ENCODE assay signal across 15 cellular contexts in genomic region chr6:128570439-128571063, GRCh38. TPM values are rescaled to one million over a fixed set of nuclear protein-coding genes. Genes with fewer than 3 reads are reported as not detected.
A peak's percentile ranks its signal among the peaks of the same experiment; 100 is the strongest.
DNase-seq lines count a peak whose midpoint lies in the region; ATAC-seq and TF ChIP-seq lines count a peak whose summit lies in the region.
"Had no signal": no experiment of that assay in that cellular context is flagged by ENCODE, and none has a peak within 500 bp of the region (broad histone marks: within the 10 kb centered on the region; RNA-seq: fewer than 3 reads in every experiment).

No MANE protein-coding gene starts in this region.

- no peak overlapping the region for H3K56ac ChIP-seq in H9 (ENCODE audit: insufficient read length, low read depth, low read length)

- H3K4me3 Mint-ChIP-seq in H9: no peak overlapping the region
- H3K4me3 Mint-ChIP-seq: activated T-cell treated with anti-CD3 and anti-CD28 coated beads, Interleukin-2, amount 50 U/mL, for 72 hours; central memory CD8-positive, alpha-beta T cell; memory B cell had no signal

- TF ChIP-seq POLR2A in body of pancreas (IDR thresholded peaks at IDR 0.05) (no peak), gastroesophageal sphincter (IDR thresholded peaks at IDR 0.05) (no peak)

- H3K14ac ChIP-seq in H9 (ENCODE audit: insufficient read depth, low read length): no peak overlapping the region

- no peak for TF ChIP-seq EP300 in gastroesophageal sphincter (IDR thresholded peaks at IDR 0.05)

- no peak overlapping the region for H3K9ac ChIP-seq in H9 (ENCODE audit: extremely low read depth, insufficient read length, low read length)

- H2BK120ac ChIP-seq in H9 (ENCODE audit: low read depth, low read length, poor library complexity, severe bottlenecking): no peak overlapping the region

- H2BK15ac ChIP-seq in H9 (ENCODE audit: low read depth, low read length): no peak overlapping the region

- no peak overlapping the region for H3K23ac ChIP-seq in H9 (ENCODE audit: insufficient read length, low read depth, low read length)

- H3T11ph ChIP-seq in H9 (ENCODE audit: low read length): no peak overlapping the region

- no peaks in the 10 kb centered on the region for H3K36me3 ChIP-seq in body of pancreas (replicated peaks in 1 of 2; ENCODE audit: insufficient read depth in 1 of 2, low read depth in 2 of 2)
- no peaks in the 10 kb centered on the region for H3K36me3 ChIP-seq in left lung
- H3K36me3 ChIP-seq in gastroesophageal sphincter: no peaks in the 10 kb centered on the region
- H3K36me3 ChIP-seq: BE2C, HAP-1, sigmoid colon had no signal

- intact Hi-C loops in body of pancreas (cut with DNase I): no loop called here
- intact Hi-C loops in left lung (cut with DNase I): no loop called here

- no peak overlapping the region for H3K18ac ChIP-seq in H9 (ENCODE audit: insufficient read length, low read depth, low read length)

- H3K27me3 Mint-ChIP-seq in H9 (ENCODE audit: low read depth): no peaks in the 10 kb centered on the region
- H3K27me3 Mint-ChIP-seq: memory B cell had no signal

- H3K27me3 ChIP-seq in body of pancreas: no peaks in the 10 kb centered on the region
- H3K27me3 ChIP-seq in left lung: no peaks in the 10 kb centered on the region
- H3K27me3 ChIP-seq in H9 (ENCODE audit: insufficient read depth, low read length): no peaks in the 10 kb centered on the region
- H3K27me3 ChIP-seq in gastroesophageal sphincter: no peaks in the 10 kb centered on the region
- H3K27me3 ChIP-seq: BE2C, sigmoid colon had no signal

- no peaks in the 10 kb centered on the region for H3K23me2 ChIP-seq in H9 (ENCODE audit: insufficient read length, low read depth, low read length, poor library complexity, severe bottlenecking)

- H2AK5ac ChIP-seq in H9 (ENCODE audit: insufficient read length, low read length): no peak overlapping the region

- no peak overlapping the region for H3K27ac Mint-ChIP-seq in H9
- H3K27ac Mint-ChIP-seq: activated T-cell treated with anti-CD3 and anti-CD28 coated beads, Interleukin-2, amount 50 U/mL, for 72 hours; memory B cell had no signal

- DNase-seq in Caki2 (ENCODE audit: low read depth) (peak; percentile 72), LHCN-M2 (ENCODE audit: low read depth) (peak; percentile 81), body of pancreas (no peak), left lung (no peak), SHP77 treated with DMSO at 0.1 percent for 48 hours (lab: John Stamatoyannopoulos, UW) (no peak), H9 (no peak)
- DNase-seq: activated T-cell treated with anti-CD3 and anti-CD28 coated beads, Interleukin-2, amount 50 U/mL, for 72 hours; BE2C; NCI-H1048; sigmoid colon had no signal

- H3K4me3 ChIP-seq in body of pancreas (no peak overlapping the region), left lung (no peak overlapping the region), gastroesophageal sphincter (no peak overlapping the region)
- H3K4me3 ChIP-seq: HAP-1, sigmoid colon had no signal

- no peaks in the 10 kb centered on the region for H3K9me3 Mint-ChIP-seq in H9
- H3K9me3 Mint-ChIP-seq: central memory CD8-positive, alpha-beta T cell; memory B cell had no signal

- H2AFZ ChIP-seq in H9 (ENCODE audit: low read length): no peak overlapping the region

- no peak overlapping the region for H4K5ac ChIP-seq in H9 (ENCODE audit: insufficient read length, low read depth, low read length)

- peaks cover 12% of the 10 kb centered on the region for H3K4me1 ChIP-seq in body of pancreas
- H3K4me1 ChIP-seq in left lung: no peaks in the 10 kb centered on the region
- no peaks in the 10 kb centered on the region for H3K4me1 ChIP-seq in H9 (ENCODE audit: insufficient read depth, low read length)
- peaks cover 0 to 10% (median 3%) of the 10 kb centered on the region in 3 donors for H3K4me1 ChIP-seq in gastroesophageal sphincter
- H3K4me1 ChIP-seq: BE2C had no signal

- peaks cover 11 to 16% of the 10 kb centered on the region in 2 experiments for H3K4me1 Mint-ChIP-seq in H9
- H3K4me1 Mint-ChIP-seq: central memory CD8-positive, alpha-beta T cell; memory B cell had no signal

- no peak overlapping the region for H2BK12ac ChIP-seq in H9 (ENCODE audit: insufficient read length, low read depth, low read length)

- H3K36me3 Mint-ChIP-seq in H9 (ENCODE audit: insufficient read depth in 1 of 3, low read depth in 3 of 3): no peaks in the 10 kb centered on the region
- H3K36me3 Mint-ChIP-seq: memory B cell had no signal

- H3K79me1 ChIP-seq in H9 (ENCODE audit: insufficient read depth, low read depth, low read length, poor library complexity, severe bottlenecking): no peaks in the 10 kb centered on the region

- in situ Hi-C loops in Caki2 (cut with HindIII; ENCODE audit: low pct_unique_long_range_greater_than_20kb, low sequenced_read_pairs): no loop called here

- H2BK5ac ChIP-seq in H9 (ENCODE audit: insufficient read length, low read length): no peak overlapping the region

- H2BK20ac ChIP-seq in H9 (ENCODE audit: low read depth, low read length, poor library complexity, severe bottlenecking): no peak overlapping the region

- H4K8ac ChIP-seq in H9 (replicated peaks; ENCODE audit: insufficient read length, low read depth, low read length): no peak overlapping the region

- H3K4ac ChIP-seq in H9 (ENCODE audit: low read depth, low read length): no peak overlapping the region

- H3K9me3 ChIP-seq in body of pancreas (no peaks in the 10 kb centered on the region), left lung (no peaks in the 10 kb centered on the region), H9 (ENCODE audit: control insufficient read depth, low read depth, low read length) (no peaks in the 10 kb centered on the region), gastroesophageal sphincter (no peaks in the 10 kb centered on the region)
- H3K9me3 ChIP-seq: BE2C, HAP-1, sigmoid colon had no signal

- WGBS in body of pancreas, 2 donors: 35 to 44% methylated on average over 5 of the region's 5 CpGs
- no CpG with 5 or more reads among the region's 5 CpGs for WGBS in H9 (ENCODE audit: extremely low coverage, insufficient read length, low lambda C conversion rate)
- WGBS in gastroesophageal sphincter (ENCODE audit: low coverage in 1 of 2), 2 donors: 54 to 80% methylated on average over 1 to 5 of the region's 5 CpGs

- TF ChIP-seq CTCF in body of pancreas (IDR thresholded peaks at IDR 0.05) (no peak), left lung (IDR thresholded peaks at IDR 0.05) (no peak), H9 (conservative IDR thresholded peaks at IDR 0.05) (no peak), gastroesophageal sphincter (IDR thresholded peaks at IDR 0.05) (no peak)

- no peaks in the 10 kb centered on the region for H3K79me2 ChIP-seq in H9 (ENCODE audit: insufficient read depth, low read length)

- H4K91ac ChIP-seq in H9 (ENCODE audit: insufficient read length, low read depth, low read length): no peak overlapping the region

- peak overlapping the region in 1 of 4 donors; percentile 35 for H3K27ac ChIP-seq in body of pancreas
- no peak overlapping the region for H3K27ac ChIP-seq in left lung
- H3K27ac ChIP-seq in H9 (ENCODE audit: insufficient read length, low read depth, low read length): no peak overlapping the region
- H3K27ac ChIP-seq in gastroesophageal sphincter: no peak overlapping the region

- H3K4me2 ChIP-seq in H9 (ENCODE audit: insufficient read depth, insufficient read length, low read length): no peak overlapping the region

- no peaks in the 10 kb centered on the region for H4K20me1 ChIP-seq in H9 (ENCODE audit: control insufficient read depth, insufficient read depth, insufficient read length)

- ATAC-seq in body of pancreas: peak; percentile 40
- ATAC-seq in left lung: peak; percentile 46
- ATAC-seq in HG02852 (IDR thresholded peaks at IDR 0.05; ENCODE audit: unreplicated experiment): no peak
- no peak for ATAC-seq in gastroesophageal sphincter
- ATAC-seq: activated T-cell treated with anti-CD3 and anti-CD28 coated beads, Interleukin-2, amount 50 U/mL, for 72 hours had no signal

RNA-seq across cellular contexts. Expression of gene PTPRK, which starts 50.2 kb away (rescaled TPM):
- 21.6 and 32.6 TPM in 2 replicates for total RNA-seq in Caki2 (2014; rRNA removed; shearing (Covaris generic); ENCODE audit: low replicate concordance)
- 41.7 and 50.9 TPM in 2 replicates for total RNA-seq in LHCN-M2 (2014; rRNA removed)
- 23.2 TPM for polyA plus RNA-seq in LHCN-M2 (2012)
- total RNA-seq in body of pancreas: 100 to 1,000 TPM in 1 of 2 donors, 10 to 100 TPM in 1; 60.6 to 121 TPM
- total RNA-seq in left lung: 10 to 100 TPM; 57.0 to 57.1 TPM
- total RNA-seq in H9 (2021): 44.4 and 47.9 TPM in 2 replicates
- total RNA-seq in gastroesophageal sphincter: 10 to 100 TPM; 42.0 to 47.6 (median 45.8) TPM

Comparison
In these comparisons a context has a peak if more than half of its experiments do, and no peak if none do; other contexts are left out.
1. DNase-seq: peak in Caki2 (single experiment) and LHCN-M2 (single experiment); none in body of pancreas (0 of 4), left lung (0 of 2), SHP77 treated with DMSO at 0.1 percent for 48 hours (single experiment) and H9 (single experiment).
2. ATAC-seq: peak in body of pancreas (single experiment) and left lung (single experiment); none in HG02852 (single experiment) and gastroesophageal sphincter (single experiment).